Comparison of ENCODE assay signal across 13 cellular contexts in genomic region chr11:47056261-47056915, GRCh38.
DNase-seq lines count a peak whose midpoint lies in the region; ATAC-seq, FAIRE-seq and TF ChIP-seq lines count a peak whose summit lies in the region.
"Had no signal": no experiment of that assay in that cellular context is flagged by ENCODE, and none has a peak within 500 bp of the region (broad histone marks: within the 10 kb centered on the region; RNA-seq: fewer than 3 reads in every experiment).

No MANE protein-coding gene starts in this region.

- H3K36me3 ChIP-seq in IMR-90 (ENCODE audit: control insufficient read depth, insufficient read depth, low read length) (no peaks in the 10 kb centered on the region), GM12878 (ENCODE audit: control insufficient read depth in 2 of 2, insufficient read depth in 2 of 2, low read length in 1 of 2) (no peaks in the 10 kb centered on the region; a peak in 1 of 4 replicates), mesenchymal stem cell (ENCODE audit: control insufficient read depth in 1 of 2, insufficient read depth in 2 of 2, low read depth in 1 of 2, low read length in 2 of 2) (peaks cover 7 to 11% of the 10 kb centered on the region in 2 experiments), WERI-Rb-1 (peaks cover 4% of the 10 kb centered on the region)

- H3K27me3 ChIP-seq in IMR-90 (ENCODE audit: control insufficient read depth, insufficient read depth, low read length), result no peaks in the 10 kb centered on the region
- no peaks in the 10 kb centered on the region for H3K27me3 ChIP-seq in GM12878 (replicated peaks in 1 of 2; ENCODE audit: control insufficient read depth in 2 of 2, insufficient read depth in 2 of 2, low read length in 1 of 2)
- H3K27me3 ChIP-seq in mesenchymal stem cell (ENCODE audit: control insufficient read depth in 1 of 2, insufficient read depth in 1 of 2, low read length in 2 of 2), result no peaks in the 10 kb centered on the region
- H3K27me3 ChIP-seq in WERI-Rb-1 (ENCODE audit: insufficient read depth, low read depth, severe bottlenecking), result no peaks in the 10 kb centered on the region

- no peak overlapping the region; the same call in 1 of the 2 replicates for H3K14ac ChIP-seq in IMR-90 (replicated peaks; ENCODE audit: low read depth, low read length)
- H3K14ac ChIP-seq in mesenchymal stem cell (ENCODE audit: low read length in 2 of 2), result no peak overlapping the region

- H2BK20ac ChIP-seq in IMR-90 (ENCODE audit: low read depth, low read length), result no peak overlapping the region

- intact Hi-C loops in IMR-90 (cut with micrococcal nuclease) (loop anchor here (5.0 kb wide), 1 partner anchor 36 kb away; no protein-coding TSS in a partner anchor), GM12878 (cut with micrococcal nuclease; ENCODE audit: unreplicated experiment) (no loop called here)

- H3K9ac ChIP-seq in IMR-90 (ENCODE audit: low read depth, low read length) (no peak overlapping the region), GM12878 (ENCODE audit: control insufficient read depth, insufficient read depth, low read length) (no peak overlapping the region), mesenchymal stem cell (ENCODE audit: low read length) (peak overlapping the region; percentile 45)

- ATAC-seq in IMR-90 (ENCODE audit: low read depth) (peak; percentile 94), GM12878 (peak; percentile 42; the same call in 2 of the 3 replicates), GM21825 (IDR thresholded peaks at IDR 0.05; ENCODE audit: unreplicated experiment) (no peak)
- ATAC-seq: naive thymus-derived CD4-positive, alpha-beta T cell had no signal

- H3K4me1 ChIP-seq in IMR-90 (ENCODE audit: control insufficient read depth, insufficient read depth, low read length) (peaks cover 5% of the 10 kb centered on the region), GM12878 (ENCODE audit: control insufficient read depth, insufficient read depth, low read length) (0 out of 2 replicates have a peak, but pooled peaks cover 3% of the 10 kb centered on the region), mesenchymal stem cell (ENCODE audit: control insufficient read depth, insufficient read depth, low read depth, low read length) (no peaks in the 10 kb centered on the region)

- peak overlapping the region; percentile 72; the same call in 1 of the 2 replicates for H3K18ac ChIP-seq in IMR-90 (ENCODE audit: low read depth, low read length)
- peak overlapping the region in 1 of 2 experiments; percentile 88 for H3K18ac ChIP-seq in mesenchymal stem cell (ENCODE audit: low read depth in 1 of 2, low read length in 2 of 2)

- peak overlapping the region in 1 of 2 experiments; percentile 94 for H2BK12ac ChIP-seq in mesenchymal stem cell (ENCODE audit: low read length in 2 of 2)

- SMC1A ChIA-PET in GM12878 (lab: Charles Lee; ENCODE audit: uncharacterized antibody, unreplicated experiment), result interaction anchor here (0.9 to 1.4 kb wide), 6 partner anchors 10 to 76 kb away, joined by 3 to 6 read pairs (median 4); no protein-coding TSS in a partner anchor

- no peaks in the 10 kb centered on the region for H4K20me1 ChIP-seq in IMR-90 (ENCODE audit: insufficient read depth, low read length)
- no peaks in the 10 kb centered on the region for H4K20me1 ChIP-seq in GM12878 (ENCODE audit: control insufficient read depth, insufficient read depth)

- in situ Hi-C loops in IMR-90 (cut with MboI; ENCODE audit: low sequenced_read_pairs), result no loop called here
- in situ Hi-C loops in GM12878 (cut with MboI), result no loop called here

- TF ChIP-seq RAD21 in IMR-90 (IDR thresholded peaks at IDR 0.05; ENCODE audit: low read length), result no peak
- no peak for TF ChIP-seq RAD21 in GM12878 (IDR thresholded peaks at IDR 0.05; ENCODE audit: insufficient read depth, low read depth, low read length)

- no peak overlapping the region for H3K56ac ChIP-seq in IMR-90 (ENCODE audit: extremely low read depth, insufficient read depth, low read length)

- no peaks in the 10 kb centered on the region for H3K79me2 ChIP-seq in GM12878 (ENCODE audit: control insufficient read depth, insufficient read depth, low read length)

- H3K27ac ChIP-seq in IMR-90 (ENCODE audit: insufficient read depth, low read length), result no peak overlapping the region
- no peak overlapping the region for H3K27ac ChIP-seq in GM12878 (ENCODE audit: control insufficient read depth, insufficient read depth)
- no peak overlapping the region for H3K27ac ChIP-seq in mesenchymal stem cell (ENCODE audit: low read length, poor library complexity, severe bottlenecking)
- H3K27ac ChIP-seq in coronary artery, result no peak overlapping the region
- H3K27ac ChIP-seq in WERI-Rb-1, result no peak overlapping the region

- peaks cover 6% of the 10 kb centered on the region; the same call in 1 of the 2 replicates for H3K9me3 ChIP-seq in IMR-90 (ENCODE audit: control insufficient read depth, insufficient read depth, low read length)
- H3K9me3 ChIP-seq in GM12878 (replicated peaks; ENCODE audit: control insufficient read depth, insufficient read depth, low read length), result no peaks in the 10 kb centered on the region; the same call in 2 of the 3 replicates
- H3K9me3 ChIP-seq in mesenchymal stem cell (ENCODE audit: control insufficient read depth, low read length), result no peaks in the 10 kb centered on the region
- H3K9me3 ChIP-seq in WERI-Rb-1 (ENCODE audit: severe bottlenecking), result peaks cover 2% of the 10 kb centered on the region

- H3K4me3 ChIP-seq in IMR-90 (ENCODE audit: insufficient read depth, low read depth, low read length) (no peak overlapping the region), GM12878 (no peak overlapping the region), mesenchymal stem cell (ENCODE audit: insufficient read depth in 1 of 2, low read depth in 1 of 2, low read length in 2 of 2) (no peak overlapping the region), coronary artery (no peak overlapping the region), WERI-Rb-1 (ENCODE audit: low read depth, low read length) (no peak overlapping the region)

- H2AFZ ChIP-seq in IMR-90 (replicated peaks; ENCODE audit: low read length, poor library complexity) (no peak overlapping the region), GM12878 (ENCODE audit: control insufficient read depth, low read depth, low read length) (no peak overlapping the region), mesenchymal stem cell (ENCODE audit: low read depth, low read length) (no peak overlapping the region)

- dilution Hi-C loops in IMR-90 (cut with HindIII; ENCODE audit: low sequenced_read_pairs, unreplicated experiment), result no loop called here

- no peak overlapping the region for H4K8ac ChIP-seq in IMR-90 (ENCODE audit: low read depth in 2 of 2, low read length in 2 of 2)
- no peak overlapping the region for H4K8ac ChIP-seq in mesenchymal stem cell (ENCODE audit: low read length)

- peak overlapping the region; percentile 63; the same call in 1 of the 2 replicates for H4K5ac ChIP-seq in IMR-90 (ENCODE audit: low read depth, low read length)

- POLR2A ChIA-PET in IMR-90 (lab: Charles Lee; ENCODE audit: unreplicated experiment) (no interaction called here), GM12878 (lab: Charles Lee) (interaction anchor here (0.5 to 1.0 kb wide), 2 partner anchors 80 to 199 kb away, joined by 3 to 15 read pairs; no protein-coding TSS in a partner anchor)

- RAD21 ChIA-PET in GM12878 (lab: Charles Lee; ENCODE audit: unreplicated experiment), result interaction anchor here (0.6 to 1.5 kb wide), 7 partner anchors 15 to 485 kb away, joined by 3 to 4 read pairs (median 3); no protein-coding TSS in a partner anchor

- no peaks in the 10 kb centered on the region for H3K79me1 ChIP-seq in IMR-90 (ENCODE audit: low read depth in 1 of 2, low read length in 2 of 2)
- H3K79me1 ChIP-seq in mesenchymal stem cell (replicated peaks; ENCODE audit: low read length, poor library complexity, severe bottlenecking), result no peaks in the 10 kb centered on the region

- H4K91ac ChIP-seq in IMR-90 (ENCODE audit: insufficient read depth, low read depth, low read length), result no peak overlapping the region
- H4K91ac ChIP-seq in mesenchymal stem cell (ENCODE audit: low read length), result no peak overlapping the region

- H3K23ac ChIP-seq in IMR-90 (ENCODE audit: low read depth, low read length) (no peak overlapping the region), mesenchymal stem cell (ENCODE audit: low read length in 2 of 2) (no peak overlapping the region)

- H2BK15ac ChIP-seq in IMR-90 (ENCODE audit: low read depth, low read length), result no peak overlapping the region; the same call in 2 of the 3 replicates
- H2BK15ac ChIP-seq in mesenchymal stem cell (ENCODE audit: low read depth, poor library complexity, severe bottlenecking), result no peak overlapping the region

- DNase-seq in CMK (ENCODE audit: low read depth) (peak; percentile 54), IMR-90 (peak; percentile 94), GM12878 (ENCODE audit: low read depth, low spot score) (no peak), mesenchymal stem cell (peak; percentile 91), SKM-1 treated with dmso at 0.1 percent for 144 hours (lab: John Stamatoyannopoulos, UW; ENCODE audit: unreplicated experiment) (no peak), coronary artery (ENCODE audit: low spot score) (no peak), WERI-Rb-1 (no peak)
- DNase-seq: activated CD4-positive, alpha-beta T cell treated with anti-CD3 and anti-CD28 coated beads for 1 hour; CD4-positive, alpha-beta T cell; naive thymus-derived CD4-positive, alpha-beta T cell; NCI-H446 treated with DMSO at 0.1 percent for 48 hours; SHP77 had no signal

- TF ChIP-seq EP300 in GM12878 (IDR thresholded peaks at IDR 0.05; ENCODE audit: borderline replicate concordance in 1 of 2, control insufficient read depth in 1 of 2, low read depth in 2 of 2, low read length in 2 of 2), result no peak

- CTCF ChIA-PET in IMR-90 (lab: Yijun Ruan, JAX) (no interaction called here), GM12878 (lab: Yijun Ruan, JAX) (interaction anchor here (1.0 kb wide), 1 partner anchor 20 kb away, joined by 6 read pairs; no protein-coding TSS in a partner anchor)

- no CpG with 5 or more reads among the region's 3 CpGs for WGBS in IMR-90 (ENCODE audit: extremely low coverage in 2 of 2, insufficient read length in 1 of 2), 2 experiments
- WGBS in GM12878 (ENCODE audit: insufficient coverage, insufficient replicate concordance, low lambda C conversion rate, missing lambda C conversion rate), result 67% methylated on average over 3 of the region's 3 CpGs
- 61% methylated on average over 3 of the region's 3 CpGs for WGBS in mesenchymal stem cell

- H2AK5ac ChIP-seq in IMR-90 (ENCODE audit: low read depth, low read length), result no peak overlapping the region
- H2AK5ac ChIP-seq in mesenchymal stem cell (ENCODE audit: low read length, severe bottlenecking), result no peak overlapping the region

- H3K9me1 ChIP-seq in IMR-90 (ENCODE audit: insufficient read depth, low read length), result no peaks in the 10 kb centered on the region

- TF ChIP-seq POLR2A in IMR-90 (IDR thresholded peaks at IDR 0.05; ENCODE audit: low read depth, low read length) (no peak), GM12878 (IDR thresholded peaks at IDR 0.05; ENCODE audit: low read depth, low read length) (no peak)

- H2AK9ac ChIP-seq in IMR-90 (replicated peaks; ENCODE audit: low read depth, low read length, poor library complexity), result no peak overlapping the region

- H2BK5ac ChIP-seq in IMR-90 (ENCODE audit: low read depth, low read length, poor library complexity, severe bottlenecking) (no peak overlapping the region), mesenchymal stem cell (ENCODE audit: low read depth, low read length, poor library complexity, severe bottlenecking) (no peak overlapping the region)

- FAIRE-seq in GM12878 (lab: Jason Lieb, UNC), result no peak

- H2BK120ac ChIP-seq in IMR-90 (ENCODE audit: low read depth, low read length) (peak overlapping the region; percentile 1; the same call in 1 of the 2 replicates), mesenchymal stem cell (ENCODE audit: low read depth, low read length) (peak overlapping the region; percentile 69)

- H3K4me2 ChIP-seq in IMR-90 (ENCODE audit: low read depth, low read length), result peak overlapping the region; percentile 73; the same call in 1 of the 2 replicates
- no peak overlapping the region for H3K4me2 ChIP-seq in GM12878 (ENCODE audit: control insufficient read depth, insufficient read depth)
- no peak overlapping the region for H3K4me2 ChIP-seq in mesenchymal stem cell (ENCODE audit: low read length, poor library complexity, severe bottlenecking)

- BruUV-seq in IMR-90 (replicated peaks; lab: Mats Ljungman, UMichigan), result no TSS peak
- BruUV-seq in GM12878 (replicated peaks; lab: Mats Ljungman, UMichigan), result no TSS peak

- no peak for TF ChIP-seq CTCF in IMR-90 (conservative IDR thresholded peaks at IDR 0.05; ENCODE audit: low read depth, low read length)
- no peak for TF ChIP-seq CTCF in GM12878 (IDR thresholded peaks at IDR 0.05 in 2 of 3, conservative IDR thresholded peaks at IDR 0.05 in 1 of 3; ENCODE audit: control insufficient read depth in 2 of 3, extremely low read depth in 1 of 3, insufficient read depth in 1 of 3, low read depth in 3 of 3, low read length in 3 of 3)
- TF ChIP-seq CTCF in coronary artery (IDR thresholded peaks at IDR 0.05), result no peak
- no peak for TF ChIP-seq CTCF in WERI-Rb-1 (IDR thresholded peaks at IDR 0.05; ENCODE audit: low read depth, low read length)

- no peak overlapping the region; the same call in 1 of the 2 replicates for H3K4ac ChIP-seq in IMR-90 (ENCODE audit: low read depth, low read length)
- no peak overlapping the region for H3K4ac ChIP-seq in mesenchymal stem cell (ENCODE audit: low read depth in 1 of 2, low read length in 2 of 2)

Comparison
In these comparisons a context has a peak if more than half of its experiments do, and no peak if none do; other contexts are left out.
1. DNase-seq: peak in CMK (single experiment), IMR-90 (single experiment) and mesenchymal stem cell (single experiment); none in GM12878 (single experiment), SKM-1 treated with dmso at 0.1 percent for 144 hours (single experiment), coronary artery (single experiment) and WERI-Rb-1 (single experiment).